ENCODE assay signal across 1 cellular context in genomic region chr22:25236417-25236816, GRCh38.
TF ChIP-seq lines count a peak whose summit lies in the region.

No MANE protein-coding gene starts in this region.

TF ChIP-seq in endothelial cell of umbilical vein, 7 proteins besides CTCF, POLR2A, EP300 and RAD21:
- TF ChIP-seq MAX (IDR thresholded peaks at IDR 0.05; ENCODE audit: insufficient read depth, insufficient read length) (no peak), FOS (IDR thresholded peaks at IDR 0.05; ENCODE audit: borderline replicate concordance, insufficient read depth, low read length) (no peak), EZH2 (IDR thresholded peaks at IDR 0.05; ENCODE audit: borderline replicate concordance, low read depth, low read length, severe bottlenecking) (no peak), POLR2AphosphoS5 (IDR thresholded peaks at IDR 0.05; ENCODE audit: insufficient read depth, low read depth, low read length) (no peak), JUN (IDR thresholded peaks at IDR 0.05; ENCODE audit: borderline replicate concordance, insufficient read depth, insufficient read length, low read depth) (no peak), GATA2 (IDR thresholded peaks at IDR 0.05; ENCODE audit: insufficient read depth, insufficient read length, low read depth, low read length) (no peak), MYC (IDR thresholded peaks at IDR 0.05; ENCODE audit: low read depth, low read length) (no peak)
